20 cellular contexts compared by ENCODE assay signal in the genomic region with DNA sequence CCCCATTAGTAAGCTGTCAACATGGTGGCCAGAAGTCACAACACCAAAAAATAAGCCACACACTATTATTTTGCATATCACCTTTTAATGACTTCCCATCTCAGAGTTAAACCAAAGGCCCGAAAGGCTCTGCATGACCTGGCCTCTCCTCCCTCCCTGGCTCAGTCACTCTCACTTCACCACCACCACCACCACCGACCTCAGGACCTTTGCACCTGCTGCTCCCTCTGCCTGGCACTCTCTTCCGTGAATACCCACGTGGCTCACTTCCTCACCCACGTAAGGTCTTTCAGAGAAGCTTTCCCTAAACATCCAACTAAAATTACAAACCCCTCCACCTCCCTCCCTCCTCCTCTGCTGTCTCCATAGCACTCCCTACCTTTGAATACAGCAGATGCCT.
DNase-seq lines count a peak whose midpoint lies in the region; ATAC-seq, FAIRE-seq and TF ChIP-seq lines count a peak whose summit lies in the region.
"Had no signal": no experiment of that assay in that cellular context is flagged by ENCODE, and none has a peak within 500 bp of the region (broad histone marks: within the 10 kb centered on the region; RNA-seq: fewer than 3 reads in every experiment).

No MANE protein-coding gene starts in this region.

- H4K20me1 ChIP-seq in H1 (replicated peaks in 1 of 2; ENCODE audit: control insufficient read depth in 1 of 2, insufficient read depth in 2 of 2, low read length in 2 of 2), result peaks cover 0 to 8% of the 10 kb centered on the region in 2 experiments
- H4K20me1 ChIP-seq: BLaER1 treated with 17β-estradiol and CSF1 and Interleukin-3, amounts not matched to agents 10 nM and 100 nM had no signal

- no peak overlapping the region for H2BK12ac ChIP-seq in H1 (ENCODE audit: low read depth, low read length)

- no peak for TF ChIP-seq POLR2A in H1 (IDR thresholded peaks at IDR 0.05; ENCODE audit: control extremely low read depth in 1 of 2, low read depth in 2 of 2, low read length in 2 of 2)

- H3K9me3 ChIP-seq in HEK293 (ENCODE audit: control insufficient read depth, insufficient read depth, low read depth, low read length) (no peaks in the 10 kb centered on the region), H1 (ENCODE audit: insufficient read depth in 2 of 2, low read depth in 1 of 2, low read length in 1 of 2) (0 out of 4 replicates have a peak, but pooled peaks cover 0 to 4% of the 10 kb centered on the region in 2 experiments)
- H3K9me3 ChIP-seq: A549, Caco-2 had no signal

- no peaks in the 10 kb centered on the region for H3K79me2 ChIP-seq in H1 (ENCODE audit: control insufficient read depth in 1 of 2, insufficient read depth in 2 of 2, low read length in 2 of 2)

- H3K18ac ChIP-seq in H1 (ENCODE audit: extremely low read depth, low read length), result no peak overlapping the region

- no peak overlapping the region for H2BK120ac ChIP-seq in H1 (replicated peaks; ENCODE audit: low read depth, low read length)

- no peak overlapping the region for H3K4ac ChIP-seq in H1 (replicated peaks; ENCODE audit: insufficient read length, low read depth, low read length)

- no peak for TF ChIP-seq CTCF in HEK293 (tag by site-specific recombination; IDR thresholded peaks at IDR 0.05)
- TF ChIP-seq CTCF in H1 (IDR thresholded peaks at IDR 0.05; ENCODE audit: control extremely low read depth in 1 of 3, insufficient read depth in 1 of 3, low read depth in 1 of 3, low read length in 3 of 3), result no peak

- H3K4me1 ChIP-seq in HEK293 (ENCODE audit: control insufficient read depth, insufficient read depth, low read length) (no peaks in the 10 kb centered on the region), H1 (replicated peaks in 1 of 4; ENCODE audit: control insufficient read depth in 3 of 4, insufficient read depth in 4 of 4, low read length in 3 of 4) (no peaks in the 10 kb centered on the region)
- H3K4me1 ChIP-seq: A549, Caco-2 had no signal

- H2AK5ac ChIP-seq in H1 (ENCODE audit: low read depth, low read length), result no peak overlapping the region

- no peak overlapping the region for H3K23ac ChIP-seq in H1 (ENCODE audit: insufficient read length)

- no peak overlapping the region for H4K5ac ChIP-seq in H1 (ENCODE audit: insufficient read length, low read depth, low read length)

- no peak overlapping the region for H2BK15ac ChIP-seq in H1 (ENCODE audit: low read length)

- POLR2A ChIA-PET in HEK293 (lab: Yijun Ruan, JAX), result no interaction called here
- POLR2A ChIA-PET in H1 (lab: Charles Lee; ENCODE audit: partially characterized antibody), result no interaction called here

- H2AFZ ChIP-seq in H1 (ENCODE audit: low read length), result no peak overlapping the region

- H3K27ac ChIP-seq in HEK293 (ENCODE audit: extremely low read depth, low read depth, low read length), result no peak overlapping the region
- H3K27ac ChIP-seq in H1 (ENCODE audit: low read depth, low read length), result no peak overlapping the region
- H3K27ac ChIP-seq: A549; BLaER1 treated with 17β-estradiol and CSF1 and Interleukin-3, amounts not matched to agents 10 nM and 100 nM; C4-2B had no signal

- DNase-seq in H1 (ENCODE audit: low read depth in 1 of 2, low spot score in 2 of 2) (no peak), mesenteric fat pad (ENCODE audit: low spot score) (peak; percentile 26), 8988T (no peak), NCI-H446 treated with DMSO at 0.1 percent for 48 hours (lab: John Stamatoyannopoulos, UW) (no peak)
- DNase-seq: AML-193; Caco-2; Calu3; CD4-positive, alpha-beta T cell; CD8-positive, alpha-beta T cell; DMS79 treated with DMSO at 0.1 percent for 48 hours; EL; GF-D8 had no signal

- H3K36me3 ChIP-seq in HEK293 (ENCODE audit: control insufficient read depth in 2 of 2, insufficient read depth in 1 of 2, low read length in 2 of 2) (no peaks in the 10 kb centered on the region; a peak in 1 of 3 replicates), H1 (ENCODE audit: control insufficient read depth in 2 of 4, insufficient read depth in 4 of 4, low read length in 3 of 4) (no peaks in the 10 kb centered on the region)
- H3K36me3 ChIP-seq: BLaER1 treated with 17β-estradiol and CSF1 and Interleukin-3, amounts not matched to agents 10 nM and 100 nM had no signal

- H3K4me3 ChIP-seq in HEK293 (ENCODE audit: low read depth, low read length), result no peak overlapping the region
- no peak overlapping the region for H3K4me3 ChIP-seq in H1 (ENCODE audit: extremely low read depth in 1 of 4, insufficient read depth in 2 of 4, low read depth in 3 of 4, low read length in 4 of 4)
- H3K4me3 ChIP-seq: A549; BLaER1 treated with 17β-estradiol and CSF1 and Interleukin-3, amounts not matched to agents 10 nM and 100 nM had no signal

- CTCF ChIA-PET in HEK293 (lab: Yijun Ruan, JAX), result interaction anchor here (0.7 kb wide), 1 partner anchor 1028 kb away, joined by 4 read pairs; no protein-coding TSS in a partner anchor
- CTCF ChIA-PET in H1 (lab: Charles Lee; ENCODE audit: partially characterized antibody), result interaction anchor here (0.7 to 0.9 kb wide), 2 partner anchors 121 to 300 kb away, joined by 3 read pairs; no protein-coding TSS in a partner anchor

- no peak overlapping the region for H3K14ac ChIP-seq in H1 (ENCODE audit: insufficient read length)

- H3K23me2 ChIP-seq in H1 (ENCODE audit: low read depth, low read length), result peaks cover 14% of the 10 kb centered on the region; the same call in 1 of the 2 replicates

- H2BK5ac ChIP-seq in H1 (ENCODE audit: low read depth, low read length), result no peak overlapping the region

- H4K8ac ChIP-seq in H1 (ENCODE audit: extremely low read depth, insufficient read depth, low read length), result no peak overlapping the region

- H2BK20ac ChIP-seq in H1 (ENCODE audit: low read length), result no peak overlapping the region

- no peak overlapping the region for H3K56ac ChIP-seq in H1 (replicated peaks; ENCODE audit: insufficient read length, low read depth, low read length)

- no peaks in the 10 kb centered on the region for H3K79me1 ChIP-seq in H1 (ENCODE audit: low read depth, low read length)

- WGBS in H1 (ENCODE audit: extremely low coverage in 1 of 2, insufficient coverage in 1 of 2, insufficient read length in 1 of 2, insufficient replicate concordance in 2 of 2, low coverage in 1 of 2, low lambda C conversion rate in 2 of 2, missing lambda C conversion rate in 1 of 2), 2 experiments, result 92% methylated on average over 5 of the region's 5 CpGs; no CpG with 5 or more reads in 1 of the 2 experiments

- H3K4me2 ChIP-seq in H1 (ENCODE audit: insufficient read depth in 1 of 2, low read depth in 2 of 2, low read length in 2 of 2), result no peak overlapping the region
- H3K4me2 ChIP-seq: A549 had no signal

- no peak for TF ChIP-seq EP300 in H1 (IDR thresholded peaks at IDR 0.05; ENCODE audit: borderline replicate concordance in 1 of 2, low read depth in 2 of 2, low read length in 2 of 2)

- H3K27me3 ChIP-seq in H1 (replicated peaks in 1 of 4; ENCODE audit: control insufficient read depth in 3 of 4, extremely low read depth in 1 of 4, insufficient read depth in 3 of 4, low read length in 3 of 4), result no peaks in the 10 kb centered on the region

- no peak for TF ChIP-seq RAD21 in H1 (IDR thresholded peaks at IDR 0.05 in 1 of 2, conservative IDR thresholded peaks at IDR 0.05 in 1 of 2; ENCODE audit: low read depth in 2 of 2, low read length in 2 of 2)

- no peak overlapping the region for H3K9ac ChIP-seq in H1 (replicated peaks in 1 of 4; ENCODE audit: extremely low read depth in 1 of 4, low read depth in 3 of 4, low read length in 3 of 4)
- H3K9ac ChIP-seq: BLaER1 treated with 17β-estradiol and CSF1 and Interleukin-3, amounts not matched to agents 10 nM and 100 nM had no signal

- no peak overlapping the region for H4K91ac ChIP-seq in H1 (replicated peaks; ENCODE audit: insufficient read length, low read length)

- no peak for FAIRE-seq in H1 (lab: Jason Lieb, UNC)
- FAIRE-seq: A549, D721Med, GM12891, GM19239 had no signal

- ATAC-seq in activated CD4-positive, CD25-positive, alpha-beta regulatory T cell treated with anti-CD3 and anti-CD28 coated beads, Interleukin-2, amount 50 U/mL, for 24 hours, result no peak
- ATAC-seq: CD8-positive, alpha-beta T cell had no signal

TF ChIP-seq in HEK293, 187 proteins besides CTCF, POLR2A, EP300 and RAD21:
- TF ChIP-seq ZNF623 (tag by site-specific recombination; IDR thresholded peaks at IDR 0.05), result peak; percentile 59
- TF ChIP-seq ZNF701 (tag by site-specific recombination; IDR thresholded peaks at IDR 0.05), result no peak

TF ChIP-seq in H1, 55 proteins besides CTCF, POLR2A, EP300 and RAD21:
- 0 out of 2 replicates have a peak, but pooled peaks have one; percentile 11 for TF ChIP-seq KDM1A (IDR thresholded peaks at IDR 0.05; ENCODE audit: borderline replicate concordance, low read length)
- TF ChIP-seq TBP (IDR thresholded peaks at IDR 0.05; ENCODE audit: low read depth, low read length), result no peak
- no peak for TF ChIP-seq GTF2F1 (IDR thresholded peaks at IDR 0.05; ENCODE audit: borderline replicate concordance, low read depth, low read length)
- TF ChIP-seq MAFK (IDR thresholded peaks at IDR 0.05; ENCODE audit: low read depth, low read length), result no peak
- TF ChIP-seq CREB1 (IDR thresholded peaks at IDR 0.05), result no peak
- TF ChIP-seq SRF (IDR thresholded peaks at IDR 0.05; ENCODE audit: low read depth, low read length), result no peak
